1 cellular context compared by ENCODE assay signal in genomic region chr1:154974808-154975408, GRCh38.
TF ChIP-seq lines count a peak whose summit lies in the region.

No MANE protein-coding gene starts in this region.

TF ChIP-seq in K562, 482 proteins besides CTCF, POLR2A, EP300 and RAD21 (continued from another document and continues in another):
- no peak for TF ChIP-seq ZBTB40 (IDR thresholded peaks at IDR 0.05)
- peak; percentile 22; the same call in 1 of the 2 replicates for TF ChIP-seq ZBTB40 (CRISPR knock-in tag; IDR thresholded peaks at IDR 0.05)
- peak; percentile 82 for TF ChIP-seq SUPT5H (IDR thresholded peaks at IDR 0.05)
- no peak; the same call in 1 of the 2 replicates for TF ChIP-seq GTF2E2 (tag; IDR thresholded peaks at IDR 0.05)
- TF ChIP-seq IRF2 (CRISPR knock-in tag; IDR thresholded peaks at IDR 0.05): no peak
- no peak for TF ChIP-seq SMARCC2 (IDR thresholded peaks at IDR 0.05; ENCODE audit: low read depth)
- 0 out of 2 replicates have a peak, but pooled peaks have one; percentile 42 for TF ChIP-seq KLF1 (tag; IDR thresholded peaks at IDR 0.05)
- no peak for TF ChIP-seq GATAD2A (IDR thresholded peaks at IDR 0.05)
- no peak for TF ChIP-seq PBX2 (CRISPR knock-in tag; IDR thresholded peaks at IDR 0.05; ENCODE audit: low read depth)
- no peak for TF ChIP-seq PBX2 (tag; conservative IDR thresholded peaks at IDR 0.05; ENCODE audit: low read depth)
- TF ChIP-seq ZNF561 (CRISPR knock-in tag; conservative IDR thresholded peaks at IDR 0.05): no peak
- TF ChIP-seq ZNF280B (CRISPR knock-in tag; IDR thresholded peaks at IDR 0.05): no peak
- TF ChIP-seq GABPA (tag; conservative IDR thresholded peaks at IDR 0.05; ENCODE audit: low read depth): no peak
- TF ChIP-seq SMARCB1 (IDR thresholded peaks at IDR 0.05; ENCODE audit: insufficient read length, low read depth): no peak
- TF ChIP-seq PRDM10 (IDR thresholded peaks at IDR 0.05; ENCODE audit: partially characterized antibody): no peak
- peak; percentile 60 for TF ChIP-seq SAP30 (IDR thresholded peaks at IDR 0.05; ENCODE audit: borderline replicate concordance, insufficient read depth, low read depth, low read length, poor library complexity, severe bottlenecking)
- TF ChIP-seq BRD9 (IDR thresholded peaks at IDR 0.05; ENCODE audit: low read depth, partially characterized antibody): peak; percentile 41
- no peak for TF ChIP-seq RBM39 (optimal IDR thresholded peaks at IDR 0.05; ENCODE audit: low read depth, low read length)
- TF ChIP-seq PHF8 (IDR thresholded peaks at IDR 0.05; ENCODE audit: borderline replicate concordance, low read length): peak; percentile 37; the same call in 1 of the 2 replicates
- TF ChIP-seq ZC3H4 (CRISPR knock-in tag; IDR thresholded peaks at IDR 0.05; ENCODE audit: borderline replicate concordance): no peak
- TF ChIP-seq E2F4 (CRISPR knock-in tag; IDR thresholded peaks at IDR 0.05; ENCODE audit: low read depth): no peak
- TF ChIP-seq ZNF124 (CRISPR knock-in tag; IDR thresholded peaks at IDR 0.05): no peak
- peak; percentile 70; the same call in 1 of the 2 replicates for TF ChIP-seq AFF4 (CRISPR knock-in tag; IDR thresholded peaks at IDR 0.05)
- TF ChIP-seq STAT5A (IDR thresholded peaks at IDR 0.05; ENCODE audit: borderline replicate concordance, low read length): no peak
- peak; percentile 2; the same call in 1 of the 2 replicates for TF ChIP-seq ESRRA (IDR thresholded peaks at IDR 0.05; ENCODE audit: borderline replicate concordance, low read depth)
- 0 out of 2 replicates have a peak, but pooled peaks have one; percentile 46 for TF ChIP-seq TGIF2 (CRISPR knock-in tag; IDR thresholded peaks at IDR 0.05)
- TF ChIP-seq FOXP1 (CRISPR knock-in tag; IDR thresholded peaks at IDR 0.05): 0 out of 2 replicates have a peak, but pooled peaks have one; percentile 7
- TF ChIP-seq MYNN (IDR thresholded peaks at IDR 0.05): no peak
- TF ChIP-seq MYNN (CRISPR knock-in tag; IDR thresholded peaks at IDR 0.05): no peak
- TF ChIP-seq NCOA1 (IDR thresholded peaks at IDR 0.05; ENCODE audit: low read depth): no peak
- no peak for TF ChIP-seq ZC3H11A (IDR thresholded peaks at IDR 0.05; ENCODE audit: low read depth, low read length)
- TF ChIP-seq ZFX (CRISPR knock-in tag; IDR thresholded peaks at IDR 0.05): no peak
- no peak for TF ChIP-seq E2F5 (CRISPR knock-in tag; IDR thresholded peaks at IDR 0.05)
- 0 out of 2 replicates have a peak, but pooled peaks have one; percentile 80 for TF ChIP-seq KAT7 (CRISPR knock-in tag; IDR thresholded peaks at IDR 0.05; ENCODE audit: borderline replicate concordance)
